In genomic region chr16:8917336-8917735, GRCh38 we compare ENCODE assay signal across 17 cellular contexts. TPM values are rescaled to one million over a fixed set of nuclear protein-coding genes. Genes with fewer than 3 reads are reported as not detected.
DNase-seq lines count a peak whose midpoint lies in the region; ATAC-seq and TF ChIP-seq lines count a peak whose summit lies in the region.
"Not testable (repeated sequence)": the region's sequence is repeated elsewhere in the genome, so short reads cannot be mapped to it uniquely, and the experiment has no call there.
"Had no signal": no experiment of that assay in that cellular context is flagged by ENCODE, and none has a peak within 500 bp of the region (broad histone marks: within the 10 kb centered on the region; RNA-seq: fewer than 3 reads in every experiment).

No MANE protein-coding gene starts in this region.

- not testable (repeated sequence) for H3K9ac ChIP-seq in Karpas-422 (ENCODE audit: low read length)

- H3K9me2 ChIP-seq in Karpas-422 (replicated peaks; ENCODE audit: insufficient read depth, low read length): not testable (repeated sequence)

- not testable (repeated sequence) for ATAC-seq in activated T-cell treated with anti-CD3 and anti-CD28 coated beads, Interleukin-2, amount 50 U/mL, for 72 hours (replicated peaks in 1 of 2); stimulated activated memory B cell treated with anti-CD40 and anti-IgM and Interleukin-4, amounts not matched to agents 10 μg/mL and 1 μg/mL and 100 μg/mL, for 72 hours

- CTCF ChIA-PET in activated CD4-positive, alpha-beta T cell treated with anti-CD3 and anti-CD28 coated beads, Interleukin-2, amount 10 ng/mL, durations not matched to agents 7 days and 5 days (lab: Charles Lee): not testable (repeated sequence)

- H3K4me3 Mint-ChIP-seq in IgD-negative memory B cell; activated CD4-positive, alpha-beta T cell treated with anti-CD3 and anti-CD28 coated beads, Interleukin-2, amount 10 ng/mL, durations not matched to agents 7 days and 5 days; activated T-cell treated with anti-CD3 and anti-CD28 coated beads, Interleukin-2, amount 50 U/mL, for 72 hours; endothelial cell (ENCODE audit: unreplicated experiment); stimulated activated memory B cell treated with anti-CD40 and anti-IgM and Interleukin-4, amounts not matched to agents 10 μg/mL and 1 μg/mL and 100 μg/mL, for 72 hours: not testable (repeated sequence)

- peaks cover 11% of the 10 kb centered on the region; the same call in 1 of the 2 replicates for H4K20me1 ChIP-seq in Karpas-422 (ENCODE audit: insufficient read depth, low read depth, low read length)

- H3K27me3 ChIP-seq in Karpas-422 (ENCODE audit: low read length): not testable (repeated sequence)

- H3K4me3 ChIP-seq in Karpas-422 (ENCODE audit: low read length): not testable (repeated sequence)

- peaks cover 25% of the 10 kb centered on the region; the same call in 1 of the 2 replicates for H3K36me3 ChIP-seq in Karpas-422 (ENCODE audit: insufficient read depth, low read length)

- H3K4me2 ChIP-seq in Karpas-422 (ENCODE audit: low read depth, low read length, poor library complexity, severe bottlenecking): peak overlapping the region; percentile 38

- not testable (repeated sequence) for TF ChIP-seq CTCF in 22Rv1 (IDR thresholded peaks at IDR 0.05); VCaP (conservative IDR thresholded peaks at IDR 0.05); endothelial cell (IDR thresholded peaks at IDR 0.05; ENCODE audit: unreplicated experiment)

- H3K27ac Mint-ChIP-seq in IgD-negative memory B cell (peak overlapping the region in 2 of 3 donors; percentile 26 to 77), endothelial cell (ENCODE audit: unreplicated experiment) (peak overlapping the region; percentile 15)
- peak overlapping the region; percentile 61 for H3K27ac Mint-ChIP-seq in activated CD4-positive, alpha-beta T cell treated with anti-CD3 and anti-CD28 coated beads, Interleukin-2, amount 10 ng/mL, durations not matched to agents 7 days and 5 days
- peak overlapping the region; percentile 15 for H3K27ac Mint-ChIP-seq in activated T-cell treated with anti-CD3 and anti-CD28 coated beads, Interleukin-2, amount 50 U/mL, for 72 hours
- H3K27ac Mint-ChIP-seq in stimulated activated memory B cell treated with anti-CD40 and anti-IgM and Interleukin-4, amounts not matched to agents 10 μg/mL and 1 μg/mL and 100 μg/mL, for 72 hours: peak overlapping the region; percentile 54

- peaks cover 15% of the 10 kb centered on the region; the same call in 1 of the 2 replicates for H3K79me2 ChIP-seq in Karpas-422 (ENCODE audit: low read length)

- H3K36me3 Mint-ChIP-seq in IgD-negative memory B cell: not testable (repeated sequence)
- peaks cover 83% of the 10 kb centered on the region for H3K36me3 Mint-ChIP-seq in activated CD4-positive, alpha-beta T cell treated with anti-CD3 and anti-CD28 coated beads, Interleukin-2, amount 10 ng/mL, durations not matched to agents 7 days and 5 days (ENCODE audit: low read depth)
- H3K36me3 Mint-ChIP-seq in activated T-cell treated with anti-CD3 and anti-CD28 coated beads, Interleukin-2, amount 50 U/mL, for 72 hours (ENCODE audit: insufficient read depth in 2 of 2): peaks cover 13 to 34% of the 10 kb centered on the region in 2 donors
- H3K36me3 Mint-ChIP-seq in endothelial cell (ENCODE audit: low read depth, unreplicated experiment): peaks cover 56% of the 10 kb centered on the region
- H3K36me3 Mint-ChIP-seq in stimulated activated memory B cell treated with anti-CD40 and anti-IgM and Interleukin-4, amounts not matched to agents 10 μg/mL and 1 μg/mL and 100 μg/mL, for 72 hours: peaks cover 67% of the 10 kb centered on the region

- not testable (repeated sequence) for H3K9me3 Mint-ChIP-seq in IgD-negative memory B cell; activated CD4-positive, alpha-beta T cell treated with anti-CD3 and anti-CD28 coated beads, Interleukin-2, amount 10 ng/mL, durations not matched to agents 7 days and 5 days; activated T-cell treated with anti-CD3 and anti-CD28 coated beads, Interleukin-2, amount 50 U/mL, for 72 hours; endothelial cell (ENCODE audit: unreplicated experiment); stimulated activated memory B cell treated with anti-CD40 and anti-IgM and Interleukin-4, amounts not matched to agents 10 μg/mL and 1 μg/mL and 100 μg/mL, for 72 hours

- not testable (repeated sequence) for H3K27me3 Mint-ChIP-seq in IgD-negative memory B cell; activated CD4-positive, alpha-beta T cell treated with anti-CD3 and anti-CD28 coated beads, Interleukin-2, amount 10 ng/mL, durations not matched to agents 7 days and 5 days; activated T-cell treated with anti-CD3 and anti-CD28 coated beads, Interleukin-2, amount 50 U/mL, for 72 hours (ENCODE audit: low read depth); endothelial cell (ENCODE audit: unreplicated experiment); stimulated activated memory B cell treated with anti-CD40 and anti-IgM and Interleukin-4, amounts not matched to agents 10 μg/mL and 1 μg/mL and 100 μg/mL, for 72 hours

- DNase-seq in Karpas-422; activated CD4-positive, alpha-beta T cell treated with anti-CD3 and anti-CD28 coated beads, Interleukin-2, amount 10 ng/mL, durations not matched to agents 7 days and 5 days; activated T-cell treated with anti-CD3 and anti-CD28 coated beads, Interleukin-2, amount 50 U/mL, for 72 hours; endothelial cell (ENCODE audit: low spot score): not testable (repeated sequence)

- peaks cover 0 to 13% (median 8%) of the 10 kb centered on the region in 3 donors for H3K4me1 Mint-ChIP-seq in IgD-negative memory B cell
- H3K4me1 Mint-ChIP-seq in activated CD4-positive, alpha-beta T cell treated with anti-CD3 and anti-CD28 coated beads, Interleukin-2, amount 10 ng/mL, durations not matched to agents 7 days and 5 days: peaks cover 79% of the 10 kb centered on the region
- H3K4me1 Mint-ChIP-seq in activated T-cell treated with anti-CD3 and anti-CD28 coated beads, Interleukin-2, amount 50 U/mL, for 72 hours (ENCODE audit: low read depth): peaks cover 48% of the 10 kb centered on the region
- not testable (repeated sequence) for H3K4me1 Mint-ChIP-seq in endothelial cell (ENCODE audit: unreplicated experiment)
- peaks cover 22% of the 10 kb centered on the region for H3K4me1 Mint-ChIP-seq in stimulated activated memory B cell treated with anti-CD40 and anti-IgM and Interleukin-4, amounts not matched to agents 10 μg/mL and 1 μg/mL and 100 μg/mL, for 72 hours

- not testable (repeated sequence) for H2AFZ ChIP-seq in Karpas-422 (ENCODE audit: low read length)

- POLR2A ChIA-PET in activated CD4-positive, alpha-beta T cell treated with anti-CD3 and anti-CD28 coated beads, Interleukin-2, amount 10 ng/mL, durations not matched to agents 7 days and 5 days (lab: Charles Lee): not testable (repeated sequence)

- H3K9me3 ChIP-seq in Karpas-422 (ENCODE audit: low read length): not testable (repeated sequence)

- H3K27ac ChIP-seq in 22Rv1: peak overlapping the region; percentile 66; the same call in 1 of the 2 replicates
- peak overlapping the region; percentile 51 for H3K27ac ChIP-seq in Karpas-422 (ENCODE audit: low read length)
- peak overlapping the region; percentile 67; the same call in 1 of the 2 replicates for H3K27ac ChIP-seq in VCaP

- H3K4me1 ChIP-seq in Karpas-422 (ENCODE audit: low read length): peaks cover 19% of the 10 kb centered on the region

RNA-seq across cellular contexts. Expression of gene LITAFD, which starts 35.2 kb away (rescaled TPM):
- polyA plus RNA-seq in IgD-negative memory B cell: not detected
- 0.45 TPM in 1 of 2 replicates, not detected in the other for total RNA-seq in Karpas-422 (2014; rRNA removed; shearing (Covaris generic); ENCODE audit: low replicate concordance)
- not detected for total RNA-seq in activated CD4-positive, alpha-beta T cell treated with anti-CD3 and anti-CD28 coated beads, Interleukin-2, amount 10 ng/mL, durations not matched to agents 7 days and 5 days
- total RNA-seq in activated T-cell treated with anti-CD3 and anti-CD28 coated beads, Interleukin-2, amount 50 U/mL, for 72 hours: not detected
- not detected for total RNA-seq in endothelial cell (ENCODE audit: unreplicated experiment)
- total RNA-seq: A673; CD4-positive, alpha-beta memory T cell; CD4-positive, CD25-positive, alpha-beta regulatory T cell; CD8-positive, alpha-beta memory T cell; Daoy; G401; GM12878 had no signal
- polyA plus RNA-seq: AG04450; CD14-positive monocyte; CD4-positive, alpha-beta memory T cell; CD4-positive, CD25-positive, alpha-beta regulatory T cell; CD8-positive, alpha-beta memory T cell; GM12878 had no signal

RNA-seq across cellular contexts. Expression of gene USP7, which starts 46.4 kb away (rescaled TPM):
- 9.4 TPM for polyA plus RNA-seq in IgD-negative memory B cell
- total RNA-seq in Karpas-422 (2014; rRNA removed; shearing (Covaris generic); ENCODE audit: low replicate concordance): 38.6 and 42.5 TPM in 2 replicates
- 100 to 1,000 TPM; 157 to 160 TPM for total RNA-seq in activated CD4-positive, alpha-beta T cell treated with anti-CD3 and anti-CD28 coated beads, Interleukin-2, amount 10 ng/mL, durations not matched to agents 7 days and 5 days
- total RNA-seq in activated T-cell treated with anti-CD3 and anti-CD28 coated beads, Interleukin-2, amount 50 U/mL, for 72 hours: 100 to 1,000 TPM; 126 to 131 TPM
- total RNA-seq in endothelial cell (ENCODE audit: unreplicated experiment): 122 TPM

RNA-seq across cellular contexts. Expression of gene CARHSP1, which starts 48.5 kb away (rescaled TPM):
- polyA plus RNA-seq in IgD-negative memory B cell: 36.4 TPM
- total RNA-seq in Karpas-422 (2014; rRNA removed; shearing (Covaris generic); ENCODE audit: low replicate concordance): 48.3 and 64.4 TPM in 2 replicates
- total RNA-seq in activated CD4-positive, alpha-beta T cell treated with anti-CD3 and anti-CD28 coated beads, Interleukin-2, amount 10 ng/mL, durations not matched to agents 7 days and 5 days: 100 to 1,000 TPM; 172 to 189 TPM
- 10 to 100 TPM; 71.4 to 73.1 TPM for total RNA-seq in activated T-cell treated with anti-CD3 and anti-CD28 coated beads, Interleukin-2, amount 50 U/mL, for 72 hours
- 127 TPM for total RNA-seq in endothelial cell (ENCODE audit: unreplicated experiment)
